In the genomic region with DNA sequence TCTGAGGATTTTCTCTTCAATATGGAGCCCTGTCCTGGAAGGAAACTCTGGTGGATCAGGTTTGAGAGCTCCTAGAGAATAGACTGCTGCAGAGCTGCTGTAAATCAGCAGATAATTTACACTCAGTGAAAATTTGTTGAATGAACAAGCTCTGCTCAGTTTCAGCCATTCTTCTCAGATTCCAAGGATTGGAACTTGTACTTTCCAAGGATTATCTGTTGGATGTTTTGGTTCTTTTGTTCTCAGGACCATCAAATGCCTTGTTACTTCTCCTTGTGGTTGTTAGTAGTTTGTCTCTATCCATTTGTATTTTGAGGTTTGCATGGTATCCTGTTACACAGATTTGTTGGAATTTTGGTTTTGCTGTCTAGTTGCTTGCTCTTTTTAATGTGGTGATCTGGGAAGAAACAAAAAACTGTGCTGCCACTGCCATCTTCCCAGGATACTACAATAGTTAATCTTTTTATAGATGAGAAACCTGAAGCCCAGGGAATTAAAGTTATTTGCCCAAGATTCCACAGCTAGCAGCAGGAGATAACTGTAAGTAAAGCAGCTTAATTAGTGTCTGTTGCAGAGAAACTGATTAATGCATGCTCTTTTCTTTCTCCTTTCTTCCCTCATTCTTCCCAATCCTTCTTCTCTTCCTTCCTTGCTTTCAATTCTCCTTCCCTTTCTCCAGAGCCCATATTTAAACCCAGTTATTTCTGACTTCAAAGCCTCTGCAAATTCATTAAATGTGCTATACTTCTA, we compare ENCODE assay signal across 18 cellular contexts. TPM values are rescaled to one million over a fixed set of nuclear protein-coding genes. Genes with fewer than 3 reads are reported as not detected.
"Had no signal": no experiment of that assay in that cellular context is flagged by ENCODE, and none has a peak within 500 bp of the region (broad histone marks: within the 10 kb centered on the region; RNA-seq: fewer than 3 reads in every experiment).

No MANE protein-coding gene starts in this region.

- H3K4me3 ChIP-seq: heart left ventricle, lower lobe of right lung, tibial artery, uterus had no signal

- H3K4me3 Mint-ChIP-seq: activated naive CD8-positive, alpha-beta T cell treated with anti-CD3 and anti-CD28 coated beads for 36 hours; effector memory CD8-positive, alpha-beta T cell; immature natural killer cell; stimulated activated naive B cell treated with anti-CD40 and anti-IgM and Interleukin-4, amounts not matched to agents 10 μg/mL and 1 μg/mL and 100 μg/mL, for 72 hours had no signal

- H3K27ac Mint-ChIP-seq: activated naive CD8-positive, alpha-beta T cell treated with anti-CD3 and anti-CD28 coated beads for 36 hours; effector memory CD8-positive, alpha-beta T cell; immature natural killer cell; stimulated activated naive B cell treated with anti-CD40 and anti-IgM and Interleukin-4, amounts not matched to agents 10 μg/mL and 1 μg/mL and 100 μg/mL, for 72 hours had no signal

- H3K27me3 ChIP-seq: brain microvascular endothelial cell, heart left ventricle, tibial artery, uterus had no signal

- DNase-seq: activated CD4-positive, alpha-beta T cell treated with anti-CD3 and anti-CD28 coated beads for 4 hours; activated gamma-delta T cell treated with Interleukin-2 at 50 U/mL for 16 hours; activated naive CD8-positive, alpha-beta T cell treated with anti-CD3 and anti-CD28 coated beads for 36 hours; amygdala; brain microvascular endothelial cell; effector memory CD8-positive, alpha-beta T cell; heart left ventricle; immature natural killer cell; lower lobe of right lung; posterior cingulate gyrus; stimulated activated CD4-positive, alpha-beta T cell treated with anti-CD3 and anti-CD28 coated beads, Interleukin-4, amount 100 ng/mL, for 1 hour; stimulated activated naive B cell treated with anti-CD40 and anti-IgM and Interleukin-4, amounts not matched to agents 10 μg/mL and 1 μg/mL and 100 μg/mL, for 72 hours; T-helper 2 cell; tibial artery; uterus had no signal

- H3K4me1 Mint-ChIP-seq: activated naive CD8-positive, alpha-beta T cell treated with anti-CD3 and anti-CD28 coated beads for 36 hours; immature natural killer cell; stimulated activated naive B cell treated with anti-CD40 and anti-IgM and Interleukin-4, amounts not matched to agents 10 μg/mL and 1 μg/mL and 100 μg/mL, for 72 hours had no signal

- H3K4me1 ChIP-seq: heart left ventricle, lower lobe of right lung, tibial artery, uterus had no signal

- H3K27ac ChIP-seq: brain microvascular endothelial cell, epithelial cell of prostate, heart left ventricle, lower lobe of right lung, tibial artery, uterus had no signal

- H3K9me3 Mint-ChIP-seq: effector memory CD8-positive, alpha-beta T cell had no signal

- H3K9me3 ChIP-seq: lower lobe of right lung, tibial artery, uterus had no signal

- ATAC-seq: effector memory CD8-positive, alpha-beta T cell; heart left ventricle; lower lobe of right lung; stimulated activated naive B cell treated with anti-CD40 and anti-IgM and Interleukin-4, amounts not matched to agents 10 μg/mL and 1 μg/mL and 100 μg/mL, for 72 hours had no signal

- H3K36me3 Mint-ChIP-seq: activated naive CD8-positive, alpha-beta T cell treated with anti-CD3 and anti-CD28 coated beads for 36 hours had no signal

- H3K36me3 ChIP-seq: brain microvascular endothelial cell, heart left ventricle, lower lobe of right lung, tibial artery, uterus had no signal

RNA-seq across cellular contexts. Expression of a gene that starts 49.6 kb away (rescaled TPM):
- total RNA-seq: activated naive CD8-positive, alpha-beta T cell treated with anti-CD3 and anti-CD28 coated beads for 36 hours; fibroblast of lung; lower lobe of right lung; subcutaneous adipose tissue; uterus had no signal
